1 cellular context compared by ENCODE assay signal in genomic region chr3:157109267-157110141, GRCh38.
TF ChIP-seq lines count a peak whose summit lies in the region.

No MANE protein-coding gene starts in this region.

TF ChIP-seq in K562, 482 proteins besides CTCF, POLR2A, EP300 and RAD21 (continued from another document):
- TF ChIP-seq FOS (IDR thresholded peaks at IDR 0.05; ENCODE audit: extremely low read depth, insufficient read length) (no peak), RNF2 (IDR thresholded peaks at IDR 0.05) (peak; percentile 89), ZZZ3 (IDR thresholded peaks at IDR 0.05) (no peak), ZNF780A (CRISPR knock-in tag; IDR thresholded peaks at IDR 0.05) (no peak), ETV6 (IDR thresholded peaks at IDR 0.05; ENCODE audit: borderline replicate concordance in 1 of 2, low read depth in 2 of 2, low read length in 1 of 2) (no peak), ETV6 (CRISPR knock-in tag; IDR thresholded peaks at IDR 0.05; ENCODE audit: borderline replicate concordance) (no peak), CBX8 (IDR thresholded peaks at IDR 0.05; ENCODE audit: borderline replicate concordance, extremely low read depth, low read depth, low read length, poor library complexity, severe bottlenecking) (no peak), REST (CRISPR knock-in tag; IDR thresholded peaks at IDR 0.05; ENCODE audit: low read depth) (no peak), L3MBTL2 (IDR thresholded peaks at IDR 0.05) (peak; percentile 46), TRIM28 (IDR thresholded peaks at IDR 0.05) (no peak), THRA (IDR thresholded peaks at IDR 0.05) (no peak), MCM7 (IDR thresholded peaks at IDR 0.05) (no peak), OTX1 (CRISPR knock-in tag; IDR thresholded peaks at IDR 0.05) (no peak), JUNB (CRISPR knock-in tag; conservative IDR thresholded peaks at IDR 0.05) (no peak), HCFC1 (IDR thresholded peaks at IDR 0.05; ENCODE audit: low read depth, low read length) (no peak), CTCFL (IDR thresholded peaks at IDR 0.05; ENCODE audit: borderline replicate concordance, insufficient read depth, low read depth, low read length, poor library complexity, severe bottlenecking) (no peak), FOXJ3 (CRISPR knock-in tag; IDR thresholded peaks at IDR 0.05) (no peak), ETS1 (conservative IDR thresholded peaks at IDR 0.05; ENCODE audit: control insufficient read depth, low read depth, low read length) (peak; percentile 69; the same call in 1 of the 2 replicates), ZBTB12 (CRISPR knock-in tag; IDR thresholded peaks at IDR 0.05) (no peak), DACH1 (IDR thresholded peaks at IDR 0.05; ENCODE audit: partially characterized antibody) (peak; percentile 61), NCOA1 (IDR thresholded peaks at IDR 0.05; ENCODE audit: low read depth) (peak; percentile 83; the same call in 1 of the 2 replicates), SNIP1 (IDR thresholded peaks at IDR 0.05; ENCODE audit: low read depth) (no peak), GTF2B (IDR thresholded peaks at IDR 0.05; ENCODE audit: extremely low read depth, insufficient read length) (no peak), PYGO2 (tag; IDR thresholded peaks at IDR 0.05) (no peak), CREB3L1 (IDR thresholded peaks at IDR 0.05; ENCODE audit: borderline replicate concordance, low read depth) (peak; percentile 48; the same call in 1 of the 2 replicates), ZNF512 (tag; IDR thresholded peaks at IDR 0.05) (no peak), ZNF212 (CRISPR knock-in tag; IDR thresholded peaks at IDR 0.05) (no peak), RUNX1 (IDR thresholded peaks at IDR 0.05; ENCODE audit: low read depth) (peak; percentile 39; the same call in 1 of the 2 replicates), HNRNPH1 (optimal IDR thresholded peaks at IDR 0.05; ENCODE audit: low read depth, low read length) (no peak), NFIC (IDR thresholded peaks at IDR 0.05) (peak; percentile 86), CGGBP1 (CRISPR knock-in tag; IDR thresholded peaks at IDR 0.05) (no peak), RFX1 (IDR thresholded peaks at IDR 0.05) (0 out of 2 replicates have a peak, but pooled peaks have one; percentile 25), HLTF (IDR thresholded peaks at IDR 0.05) (no peak), FOXJ2 (tag; IDR thresholded peaks at IDR 0.05) (no peak), ZNF586 (CRISPR knock-in tag; conservative IDR thresholded peaks at IDR 0.05) (no peak), DNMT1 (IDR thresholded peaks at IDR 0.05) (no peak), ZNF197 (CRISPR knock-in tag; IDR thresholded peaks at IDR 0.05; ENCODE audit: low read depth) (peak; percentile 71; the same call in 1 of the 2 replicates), ZC3H4 (CRISPR knock-in tag; IDR thresholded peaks at IDR 0.05; ENCODE audit: borderline replicate concordance) (no peak), GATAD2B (IDR thresholded peaks at IDR 0.05; ENCODE audit: borderline replicate concordance) (no peak), POLR2H (tag; IDR thresholded peaks at IDR 0.05; ENCODE audit: low read depth) (no peak), FOXA3 (CRISPR knock-in tag; conservative IDR thresholded peaks at IDR 0.05 in 1 of 2, IDR thresholded peaks at IDR 0.05 in 1 of 2) (no peak), NR3C1 (CRISPR knock-in tag; IDR thresholded peaks at IDR 0.05) (no peak), RFX5 (IDR thresholded peaks at IDR 0.05; ENCODE audit: low read depth, low read length) (no peak), CREM (IDR thresholded peaks at IDR 0.05; ENCODE audit: low read depth) (peak; percentile 84), ZFX (CRISPR knock-in tag; IDR thresholded peaks at IDR 0.05) (peak; percentile 67), SNAPC5 (CRISPR knock-in tag; IDR thresholded peaks at IDR 0.05) (no peak)
